3 cellular contexts compared by ENCODE assay signal in the genomic region with DNA sequence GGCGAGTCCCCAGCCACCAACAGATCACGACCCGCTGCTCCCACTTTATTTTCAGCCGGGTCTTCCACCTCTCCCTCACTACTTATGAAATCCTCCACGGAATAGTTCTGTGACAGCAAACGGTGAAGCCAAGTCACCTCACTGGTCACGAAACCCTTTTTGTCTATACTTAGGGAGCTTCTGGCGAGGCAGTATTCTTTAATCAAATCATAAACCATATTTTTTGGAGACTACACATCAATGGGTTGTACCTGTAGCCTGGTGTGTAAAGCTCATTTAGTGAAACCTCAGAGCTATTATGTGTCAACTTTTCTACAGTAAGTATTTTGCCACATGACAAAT.
TF ChIP-seq lines count a peak whose summit lies in the region.

No MANE protein-coding gene starts in this region.

TF ChIP-seq in HEK293, 187 proteins besides CTCF, POLR2A, EP300 and RAD21:
- TF ChIP-seq ZNF335 (tag by site-specific recombination; conservative IDR thresholded peaks at IDR 0.05), result peak; percentile 58; the same call in 1 of the 2 replicates
- TF ChIP-seq, protein P1, sequence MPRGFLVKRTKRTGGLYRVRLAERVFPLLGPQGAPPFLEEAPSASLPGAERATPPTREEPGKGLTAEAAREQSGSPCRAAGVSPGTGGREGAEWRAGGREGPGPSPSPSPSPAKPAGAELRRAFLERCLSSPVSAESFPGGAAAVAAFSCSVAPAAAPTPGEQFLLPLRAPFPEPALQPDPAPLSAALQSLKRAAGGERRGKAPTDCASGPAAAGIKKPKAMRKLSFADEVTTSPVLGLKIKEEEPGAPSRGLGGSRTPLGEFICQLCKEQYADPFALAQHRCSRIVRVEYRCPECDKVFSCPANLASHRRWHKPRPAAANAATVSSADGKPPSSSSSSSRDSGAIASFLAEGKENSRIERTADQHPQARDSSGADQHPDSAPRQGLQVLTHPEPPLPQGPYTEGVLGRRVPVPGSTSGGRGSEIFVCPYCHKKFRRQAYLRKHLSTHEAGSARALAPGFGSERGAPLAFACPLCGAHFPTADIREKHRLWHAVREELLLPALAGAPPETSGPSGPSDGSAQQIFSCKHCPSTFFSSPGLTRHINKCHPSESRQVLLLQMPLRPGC (tag by site-specific recombination; IDR thresholded peaks at IDR 0.05), result no peak

TF ChIP-seq in K562, 482 proteins besides CTCF, POLR2A, EP300 and RAD21 (continues in another document):
- TF ChIP-seq L3MBTL2 (IDR thresholded peaks at IDR 0.05) (0 out of 2 replicates have a peak, but pooled peaks have one; percentile 29), TEAD1 (CRISPR knock-in tag; IDR thresholded peaks at IDR 0.05) (no peak), TCF7 (IDR thresholded peaks at IDR 0.05; ENCODE audit: borderline replicate concordance) (no peak), HMG20A (CRISPR knock-in tag; conservative IDR thresholded peaks at IDR 0.05) (no peak), ZNF274 (IDR thresholded peaks at IDR 0.05; ENCODE audit: borderline replicate concordance, low read depth, low read length) (no peak), HDAC6 (IDR thresholded peaks at IDR 0.05; ENCODE audit: low read depth, low read length) (no peak), TGIF2 (CRISPR knock-in tag; IDR thresholded peaks at IDR 0.05) (no peak), RCOR1 (IDR thresholded peaks at IDR 0.05; ENCODE audit: borderline replicate concordance in 1 of 2, low read depth in 2 of 2, low read length in 2 of 2) (no peak), NCOA6 (IDR thresholded peaks at IDR 0.05) (peak; percentile 40; the same call in 1 of the 2 replicates)
- TF ChIP-seq, protein P2, sequence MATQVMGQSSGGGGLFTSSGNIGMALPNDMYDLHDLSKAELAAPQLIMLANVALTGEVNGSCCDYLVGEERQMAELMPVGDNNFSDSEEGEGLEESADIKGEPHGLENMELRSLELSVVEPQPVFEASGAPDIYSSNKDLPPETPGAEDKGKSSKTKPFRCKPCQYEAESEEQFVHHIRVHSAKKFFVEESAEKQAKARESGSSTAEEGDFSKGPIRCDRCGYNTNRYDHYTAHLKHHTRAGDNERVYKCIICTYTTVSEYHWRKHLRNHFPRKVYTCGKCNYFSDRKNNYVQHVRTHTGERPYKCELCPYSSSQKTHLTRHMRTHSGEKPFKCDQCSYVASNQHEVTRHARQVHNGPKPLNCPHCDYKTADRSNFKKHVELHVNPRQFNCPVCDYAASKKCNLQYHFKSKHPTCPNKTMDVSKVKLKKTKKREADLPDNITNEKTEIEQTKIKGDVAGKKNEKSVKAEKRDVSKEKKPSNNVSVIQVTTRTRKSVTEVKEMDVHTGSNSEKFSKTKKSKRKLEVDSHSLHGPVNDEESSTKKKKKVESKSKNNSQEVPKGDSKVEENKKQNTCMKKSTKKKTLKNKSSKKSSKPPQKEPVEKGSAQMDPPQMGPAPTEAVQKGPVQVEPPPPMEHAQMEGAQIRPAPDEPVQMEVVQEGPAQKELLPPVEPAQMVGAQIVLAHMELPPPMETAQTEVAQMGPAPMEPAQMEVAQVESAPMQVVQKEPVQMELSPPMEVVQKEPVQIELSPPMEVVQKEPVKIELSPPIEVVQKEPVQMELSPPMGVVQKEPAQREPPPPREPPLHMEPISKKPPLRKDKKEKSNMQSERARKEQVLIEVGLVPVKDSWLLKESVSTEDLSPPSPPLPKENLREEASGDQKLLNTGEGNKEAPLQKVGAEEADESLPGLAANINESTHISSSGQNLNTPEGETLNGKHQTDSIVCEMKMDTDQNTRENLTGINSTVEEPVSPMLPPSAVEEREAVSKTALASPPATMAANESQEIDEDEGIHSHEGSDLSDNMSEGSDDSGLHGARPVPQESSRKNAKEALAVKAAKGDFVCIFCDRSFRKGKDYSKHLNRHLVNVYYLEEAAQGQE (CRISPR knock-in tag; IDR thresholded peaks at IDR 0.05; ENCODE audit: low read depth), result no peak
- TF ChIP-seq, protein P3, sequence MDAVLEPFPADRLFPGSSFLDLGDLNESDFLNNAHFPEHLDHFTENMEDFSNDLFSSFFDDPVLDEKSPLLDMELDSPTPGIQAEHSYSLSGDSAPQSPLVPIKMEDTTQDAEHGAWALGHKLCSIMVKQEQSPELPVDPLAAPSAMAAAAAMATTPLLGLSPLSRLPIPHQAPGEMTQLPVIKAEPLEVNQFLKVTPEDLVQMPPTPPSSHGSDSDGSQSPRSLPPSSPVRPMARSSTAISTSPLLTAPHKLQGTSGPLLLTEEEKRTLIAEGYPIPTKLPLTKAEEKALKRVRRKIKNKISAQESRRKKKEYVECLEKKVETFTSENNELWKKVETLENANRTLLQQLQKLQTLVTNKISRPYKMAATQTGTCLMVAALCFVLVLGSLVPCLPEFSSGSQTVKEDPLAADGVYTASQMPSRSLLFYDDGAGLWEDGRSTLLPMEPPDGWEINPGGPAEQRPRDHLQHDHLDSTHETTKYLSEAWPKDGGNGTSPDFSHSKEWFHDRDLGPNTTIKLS (IDR thresholded peaks at IDR 0.05; ENCODE audit: borderline replicate concordance, low read depth), result no peak
- TF ChIP-seq, protein P4, sequence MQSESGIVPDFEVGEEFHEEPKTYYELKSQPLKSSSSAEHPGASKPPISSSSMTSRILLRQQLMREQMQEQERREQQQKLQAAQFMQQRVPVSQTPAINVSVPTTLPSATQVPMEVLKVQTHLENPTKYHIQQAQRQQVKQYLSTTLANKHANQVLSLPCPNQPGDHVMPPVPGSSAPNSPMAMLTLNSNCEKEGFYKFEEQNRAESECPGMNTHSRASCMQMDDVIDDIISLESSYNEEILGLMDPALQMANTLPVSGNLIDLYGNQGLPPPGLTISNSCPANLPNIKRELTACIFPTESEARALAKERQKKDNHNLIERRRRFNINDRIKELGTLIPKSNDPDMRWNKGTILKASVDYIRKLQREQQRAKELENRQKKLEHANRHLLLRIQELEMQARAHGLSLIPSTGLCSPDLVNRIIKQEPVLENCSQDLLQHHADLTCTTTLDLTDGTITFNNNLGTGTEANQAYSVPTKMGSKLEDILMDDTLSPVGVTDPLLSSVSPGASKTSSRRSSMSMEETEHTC (IDR thresholded peaks at IDR 0.05), result no peak

TF ChIP-seq in HepG2, 621 proteins besides CTCF, POLR2A, EP300 and RAD21:
- TF ChIP-seq SRSF1 (optimal IDR thresholded peaks at IDR 0.05; ENCODE audit: low read depth, low read length) (no peak), GLI4 (CRISPR knock-in tag; IDR thresholded peaks at IDR 0.05; ENCODE audit: borderline replicate concordance) (0 out of 2 replicates have a peak, but pooled peaks have one; percentile 68), ZBTB7A (CRISPR knock-in tag; IDR thresholded peaks at IDR 0.05) (no peak), GTF3A (CRISPR knock-in tag; conservative IDR thresholded peaks at IDR 0.05) (no peak), MLLT10 (CRISPR knock-in tag; IDR thresholded peaks at IDR 0.05) (no peak), ELF1 (CRISPR knock-in tag; IDR thresholded peaks at IDR 0.05) (no peak), GABPB1 (CRISPR knock-in tag; IDR thresholded peaks at IDR 0.05) (no peak), ZNF331 (CRISPR knock-in tag; IDR thresholded peaks at IDR 0.05) (no peak), JDP2 (CRISPR knock-in tag; IDR thresholded peaks at IDR 0.05; ENCODE audit: borderline replicate concordance) (no peak), KAT2B (IDR thresholded peaks at IDR 0.05; ENCODE audit: borderline replicate concordance, low read depth, low read length) (no peak), PHF8 (CRISPR knock-in tag; IDR thresholded peaks at IDR 0.05) (no peak), ZNF780A (CRISPR knock-in tag; IDR thresholded peaks at IDR 0.05) (no peak), ZNF230 (CRISPR knock-in tag; IDR thresholded peaks at IDR 0.05) (0 out of 2 replicates have a peak, but pooled peaks have one; percentile 6), ETV6 (CRISPR knock-in tag; conservative IDR thresholded peaks at IDR 0.05) (no peak), NFE2L2 (IDR thresholded peaks at IDR 0.05; ENCODE audit: low read length) (no peak), RFX3 (CRISPR knock-in tag; IDR thresholded peaks at IDR 0.05) (no peak), CENPT (CRISPR knock-in tag; IDR thresholded peaks at IDR 0.05; ENCODE audit: low read depth) (no peak), ZNF850 (CRISPR knock-in tag; conservative IDR thresholded peaks at IDR 0.05) (0 out of 2 replicates have a peak, but pooled peaks have one; percentile 19), DMAP1 (CRISPR knock-in tag; IDR thresholded peaks at IDR 0.05) (no peak), ZNF451 (CRISPR knock-in tag; IDR thresholded peaks at IDR 0.05) (no peak), TBP (CRISPR knock-in tag; IDR thresholded peaks at IDR 0.05) (no peak), ZNF207 (IDR thresholded peaks at IDR 0.05; ENCODE audit: borderline replicate concordance) (no peak)
- TF ChIP-seq, protein P5, sequence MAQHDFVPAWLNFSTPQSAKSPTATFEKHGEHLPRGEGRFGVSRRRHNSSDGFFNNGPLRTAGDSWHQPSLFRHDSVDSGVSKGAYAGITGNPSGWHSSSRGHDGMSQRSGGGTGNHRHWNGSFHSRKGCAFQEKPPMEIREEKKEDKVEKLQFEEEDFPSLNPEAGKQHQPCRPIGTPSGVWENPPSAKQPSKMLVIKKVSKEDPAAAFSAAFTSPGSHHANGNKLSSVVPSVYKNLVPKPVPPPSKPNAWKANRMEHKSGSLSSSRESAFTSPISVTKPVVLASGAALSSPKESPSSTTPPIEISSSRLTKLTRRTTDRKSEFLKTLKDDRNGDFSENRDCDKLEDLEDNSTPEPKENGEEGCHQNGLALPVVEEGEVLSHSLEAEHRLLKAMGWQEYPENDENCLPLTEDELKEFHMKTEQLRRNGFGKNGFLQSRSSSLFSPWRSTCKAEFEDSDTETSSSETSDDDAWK (CRISPR knock-in tag; IDR thresholded peaks at IDR 0.05), result no peak
- TF ChIP-seq, protein P6, sequence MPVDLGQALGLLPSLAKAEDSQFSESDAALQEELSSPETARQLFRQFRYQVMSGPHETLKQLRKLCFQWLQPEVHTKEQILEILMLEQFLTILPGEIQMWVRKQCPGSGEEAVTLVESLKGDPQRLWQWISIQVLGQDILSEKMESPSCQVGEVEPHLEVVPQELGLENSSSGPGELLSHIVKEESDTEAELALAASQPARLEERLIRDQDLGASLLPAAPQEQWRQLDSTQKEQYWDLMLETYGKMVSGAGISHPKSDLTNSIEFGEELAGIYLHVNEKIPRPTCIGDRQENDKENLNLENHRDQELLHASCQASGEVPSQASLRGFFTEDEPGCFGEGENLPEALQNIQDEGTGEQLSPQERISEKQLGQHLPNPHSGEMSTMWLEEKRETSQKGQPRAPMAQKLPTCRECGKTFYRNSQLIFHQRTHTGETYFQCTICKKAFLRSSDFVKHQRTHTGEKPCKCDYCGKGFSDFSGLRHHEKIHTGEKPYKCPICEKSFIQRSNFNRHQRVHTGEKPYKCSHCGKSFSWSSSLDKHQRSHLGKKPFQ (CRISPR knock-in tag; IDR thresholded peaks at IDR 0.05; ENCODE audit: insufficient replicate concordance), result peak; percentile 5
- TF ChIP-seq, protein P7, sequence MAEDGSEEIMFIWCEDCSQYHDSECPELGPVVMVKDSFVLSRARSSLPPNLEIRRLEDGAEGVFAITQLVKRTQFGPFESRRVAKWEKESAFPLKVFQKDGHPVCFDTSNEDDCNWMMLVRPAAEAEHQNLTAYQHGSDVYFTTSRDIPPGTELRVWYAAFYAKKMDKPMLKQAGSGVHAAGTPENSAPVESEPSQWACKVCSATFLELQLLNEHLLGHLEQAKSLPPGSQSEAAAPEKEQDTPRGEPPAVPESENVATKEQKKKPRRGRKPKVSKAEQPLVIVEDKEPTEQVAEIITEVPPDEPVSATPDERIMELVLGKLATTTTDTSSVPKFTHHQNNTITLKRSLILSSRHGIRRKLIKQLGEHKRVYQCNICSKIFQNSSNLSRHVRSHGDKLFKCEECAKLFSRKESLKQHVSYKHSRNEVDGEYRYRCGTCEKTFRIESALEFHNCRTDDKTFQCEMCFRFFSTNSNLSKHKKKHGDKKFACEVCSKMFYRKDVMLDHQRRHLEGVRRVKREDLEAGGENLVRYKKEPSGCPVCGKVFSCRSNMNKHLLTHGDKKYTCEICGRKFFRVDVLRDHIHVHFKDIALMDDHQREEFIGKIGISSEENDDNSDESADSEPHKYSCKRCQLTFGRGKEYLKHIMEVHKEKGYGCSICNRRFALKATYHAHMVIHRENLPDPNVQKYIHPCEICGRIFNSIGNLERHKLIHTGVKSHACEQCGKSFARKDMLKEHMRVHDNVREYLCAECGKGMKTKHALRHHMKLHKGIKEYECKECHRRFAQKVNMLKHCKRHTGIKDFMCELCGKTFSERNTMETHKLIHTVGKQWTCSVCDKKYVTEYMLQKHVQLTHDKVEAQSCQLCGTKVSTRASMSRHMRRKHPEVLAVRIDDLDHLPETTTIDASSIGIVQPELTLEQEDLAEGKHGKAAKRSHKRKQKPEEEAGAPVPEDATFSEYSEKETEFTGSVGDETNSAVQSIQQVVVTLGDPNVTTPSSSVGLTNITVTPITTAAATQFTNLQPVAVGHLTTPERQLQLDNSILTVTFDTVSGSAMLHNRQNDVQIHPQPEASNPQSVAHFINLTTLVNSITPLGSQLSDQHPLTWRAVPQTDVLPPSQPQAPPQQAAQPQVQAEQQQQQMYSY (CRISPR knock-in tag; IDR thresholded peaks at IDR 0.05), result peak; percentile 80
- TF ChIP-seq, protein P8, sequence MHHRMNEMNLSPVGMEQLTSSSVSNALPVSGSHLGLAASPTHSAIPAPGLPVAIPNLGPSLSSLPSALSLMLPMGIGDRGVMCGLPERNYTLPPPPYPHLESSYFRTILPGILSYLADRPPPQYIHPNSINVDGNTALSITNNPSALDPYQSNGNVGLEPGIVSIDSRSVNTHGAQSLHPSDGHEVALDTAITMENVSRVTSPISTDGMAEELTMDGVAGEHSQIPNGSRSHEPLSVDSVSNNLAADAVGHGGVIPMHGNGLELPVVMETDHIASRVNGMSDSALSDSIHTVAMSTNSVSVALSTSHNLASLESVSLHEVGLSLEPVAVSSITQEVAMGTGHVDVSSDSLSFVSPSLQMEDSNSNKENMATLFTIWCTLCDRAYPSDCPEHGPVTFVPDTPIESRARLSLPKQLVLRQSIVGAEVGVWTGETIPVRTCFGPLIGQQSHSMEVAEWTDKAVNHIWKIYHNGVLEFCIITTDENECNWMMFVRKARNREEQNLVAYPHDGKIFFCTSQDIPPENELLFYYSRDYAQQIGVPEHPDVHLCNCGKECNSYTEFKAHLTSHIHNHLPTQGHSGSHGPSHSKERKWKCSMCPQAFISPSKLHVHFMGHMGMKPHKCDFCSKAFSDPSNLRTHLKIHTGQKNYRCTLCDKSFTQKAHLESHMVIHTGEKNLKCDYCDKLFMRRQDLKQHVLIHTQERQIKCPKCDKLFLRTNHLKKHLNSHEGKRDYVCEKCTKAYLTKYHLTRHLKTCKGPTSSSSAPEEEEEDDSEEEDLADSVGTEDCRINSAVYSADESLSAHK (CRISPR knock-in tag; IDR thresholded peaks at IDR 0.05; ENCODE audit: borderline replicate concordance), result no peak
- TF ChIP-seq, protein P9, sequence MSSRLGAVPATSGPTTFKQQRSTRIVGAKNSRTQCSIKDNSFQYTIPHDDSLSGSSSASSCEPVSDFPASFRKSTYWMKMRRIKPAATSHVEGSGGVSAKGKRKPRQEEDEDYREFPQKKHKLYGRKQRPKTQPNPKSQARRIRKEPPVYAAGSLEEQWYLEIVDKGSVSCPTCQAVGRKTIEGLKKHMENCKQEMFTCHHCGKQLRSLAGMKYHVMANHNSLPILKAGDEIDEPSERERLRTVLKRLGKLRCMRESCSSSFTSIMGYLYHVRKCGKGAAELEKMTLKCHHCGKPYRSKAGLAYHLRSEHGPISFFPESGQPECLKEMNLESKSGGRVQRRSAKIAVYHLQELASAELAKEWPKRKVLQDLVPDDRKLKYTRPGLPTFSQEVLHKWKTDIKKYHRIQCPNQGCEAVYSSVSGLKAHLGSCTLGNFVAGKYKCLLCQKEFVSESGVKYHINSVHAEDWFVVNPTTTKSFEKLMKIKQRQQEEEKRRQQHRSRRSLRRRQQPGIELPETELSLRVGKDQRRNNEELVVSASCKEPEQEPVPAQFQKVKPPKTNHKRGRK (CRISPR knock-in tag; IDR thresholded peaks at IDR 0.05), result no peak
- TF ChIP-seq, protein P10, sequence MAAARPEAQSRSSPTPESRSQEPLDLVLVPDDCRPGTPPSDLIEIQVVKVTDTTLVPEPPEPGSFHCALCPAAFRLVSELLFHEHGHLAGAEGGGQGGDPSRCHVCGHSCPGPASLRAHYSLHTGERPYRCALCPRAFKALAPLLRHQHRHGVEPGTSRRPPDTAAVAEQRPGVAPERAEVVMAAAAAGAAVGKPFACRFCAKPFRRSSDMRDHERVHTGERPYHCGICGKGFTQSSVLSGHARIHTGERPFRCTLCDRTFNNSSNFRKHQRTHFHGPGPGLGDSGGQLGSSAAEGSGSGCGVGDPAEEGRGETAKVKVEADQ (CRISPR knock-in tag; IDR thresholded peaks at IDR 0.05; ENCODE audit: borderline replicate concordance), result no peak
